ENCODE assay signal across 1 cellular context in genomic region chr16:56574625-56575024, GRCh38.
TF ChIP-seq lines count a peak whose summit lies in the region.

No MANE protein-coding gene starts in this region.

TF ChIP-seq in HEK293, 187 proteins besides CTCF, POLR2A, EP300 and RAD21 (continued from another document):
- TF ChIP-seq ZBTB44 (tag by site-specific recombination; IDR thresholded peaks at IDR 0.05) = no peak
- TF ChIP-seq SP3 (tag by site-specific recombination; IDR thresholded peaks at IDR 0.05) = no peak
- no peak for TF ChIP-seq ZNF549 (tag by site-specific recombination; IDR thresholded peaks at IDR 0.05)
- no peak for TF ChIP-seq ZNF354C (tag by site-specific recombination; IDR thresholded peaks at IDR 0.05; ENCODE audit: borderline replicate concordance, low read depth)
